8 cellular contexts compared by ENCODE assay signal in genomic region chr19:39390759-39391592, GRCh38. TPM values are rescaled to one million over a fixed set of nuclear protein-coding genes. Genes with fewer than 3 reads are reported as not detected.
DNase-seq lines count a peak whose midpoint lies in the region; ATAC-seq and TF ChIP-seq lines count a peak whose summit lies in the region.

Gene MED29, plus strand, starts transcription at chr19:39391378. Its CDS starts 45 bp downstream, at chr19:39391423.
Gene PAF1, minus strand, starts transcription at chr19:39391106. Its CDS starts 242 bp downstream, at chr19:39390864.

- ATAC-seq in GM18508 (IDR thresholded peaks at IDR 0.05; ENCODE audit: insufficient read depth, unreplicated experiment) = peak; percentile 78
- ATAC-seq in HG03025 (IDR thresholded peaks at IDR 0.05; ENCODE audit: low FRiP score, unreplicated experiment) = peak; percentile 86

- H3K9me3 ChIP-seq in hepatocyte (ENCODE audit: low read depth) = no peaks in the 10 kb centered on the region

- no peaks in the 10 kb centered on the region for H3K36me3 ChIP-seq in hepatocyte (replicated peaks; ENCODE audit: insufficient read depth, low read depth)

- H3K4me3 ChIP-seq in hepatocyte = peak within 1 kb of the TSS; percentile 60

- peak within 1 kb of the TSS; percentile 97 for H3K27ac ChIP-seq in hepatocyte

- H4K20me1 ChIP-seq in hepatocyte (ENCODE audit: insufficient read depth, poor library complexity, severe bottlenecking) = no peaks in the 10 kb centered on the region

- peak within 1 kb of the TSS; percentile 26 for H2AFZ ChIP-seq in hepatocyte

- peaks cover 38% of the 10 kb centered on the region for H3K79me2 ChIP-seq in hepatocyte

- no peaks in the 10 kb centered on the region for H3K9me2 ChIP-seq in hepatocyte (replicated peaks; ENCODE audit: insufficient read depth)

- DNase-seq in NCI-H2081 (lab: John Stamatoyannopoulos, UW) (peak; percentile 99), T1000 (lab: John Stamatoyannopoulos, UW) (peak; percentile 98), astrocyte of the hippocampus (ENCODE audit: low read depth, low spot score) (peak; percentile 100), hepatocyte (ENCODE audit: low spot score) (peak; percentile 99), renal cortical epithelial cell (ENCODE audit: low read depth) (peak; percentile 99), cortex of kidney (lab: John Stamatoyannopoulos, UW) (no peak)

- H3K4me2 ChIP-seq in hepatocyte = peak within 1 kb of the TSS; percentile 97

- peaks cover 15% of the 10 kb centered on the region for H3K4me1 ChIP-seq in hepatocyte (ENCODE audit: insufficient read depth)

- 1% methylated on average over 66 of the region's 68 CpGs for WGBS in hepatocyte (ENCODE audit: low lambda C conversion rate, missing lambda C conversion rate)

- TF ChIP-seq CTCF in hepatocyte (IDR thresholded peaks at IDR 0.05; ENCODE audit: poor library complexity) = peak; percentile 31

- H3K27me3 ChIP-seq in hepatocyte = no peaks in the 10 kb centered on the region

RNA-seq across cellular contexts. Expression of gene MED29, which starts in this region (rescaled TPM):
- 18.9 and 21.4 TPM in 2 replicates for total RNA-seq in hepatocyte
- polyA plus RNA-seq in hepatocyte = 27.9 and 38.6 TPM in 2 replicates
- 19.3 and 29.7 TPM in 2 replicates for total RNA-seq in renal cortical epithelial cell

RNA-seq across cellular contexts. Expression of gene PAF1, which starts in this region (rescaled TPM):
- total RNA-seq in hepatocyte = 30.4 and 42.5 TPM in 2 replicates
- polyA plus RNA-seq in hepatocyte = 53.5 and 54.4 TPM in 2 replicates
- total RNA-seq in renal cortical epithelial cell = 23.1 and 40.9 TPM in 2 replicates
